23 cellular contexts compared by ENCODE assay signal in genomic region chr1:39292401-39292800, GRCh38.
"Had no signal": no experiment of that assay in that cellular context is flagged by ENCODE, and none has a peak within 500 bp of the region (broad histone marks: within the 10 kb centered on the region; RNA-seq: fewer than 3 reads in every experiment).

No MANE protein-coding gene starts in this region.

- H3K9me3 Mint-ChIP-seq: activated CD4-positive, alpha-beta T cell treated with anti-CD3 and anti-CD28 coated beads, Interleukin-2, amount 10 ng/mL, durations not matched to agents 7 days and 5 days; activated naive CD8-positive, alpha-beta T cell treated with anti-CD3 and anti-CD28 coated beads for 36 hours; T-cell; T-helper 2 cell treated with Interferon-gamma antibody and Interleukin-4, amounts not matched to agents 5 μg/mL and 100 μg/mL, for 36 hours; type B pancreatic cell had no signal

- H3K27ac ChIP-seq: colonic mucosa, foreskin keratinocyte, thoracic aorta, vagina had no signal

- H3K27me3 Mint-ChIP-seq: activated CD4-positive, alpha-beta T cell treated with anti-CD3 and anti-CD28 coated beads, Interleukin-2, amount 10 ng/mL, durations not matched to agents 7 days and 5 days; activated naive CD8-positive, alpha-beta T cell treated with anti-CD3 and anti-CD28 coated beads for 36 hours; T-cell; type B pancreatic cell had no signal

- H3K27ac Mint-ChIP-seq: activated CD4-positive, alpha-beta T cell treated with anti-CD3 and anti-CD28 coated beads, Interleukin-2, amount 10 ng/mL, durations not matched to agents 7 days and 5 days; activated naive CD8-positive, alpha-beta T cell treated with anti-CD3 and anti-CD28 coated beads for 36 hours; T-helper 2 cell treated with Interferon-gamma antibody and Interleukin-4, amounts not matched to agents 5 μg/mL and 100 μg/mL, for 36 hours; type B pancreatic cell had no signal

- H3K4me1 ChIP-seq: colonic mucosa had no signal

- H3K9me3 ChIP-seq: colonic mucosa, left ventricle myocardium inferior, thoracic aorta, vagina had no signal

- H3K4me3 ChIP-seq: colonic mucosa, left ventricle myocardium inferior, thoracic aorta, vagina had no signal

- DNase-seq: activated CD4-positive, alpha-beta T cell treated with anti-CD3 and anti-CD28 coated beads, Interleukin-2, amount 10 ng/mL, durations not matched to agents 7 days and 5 days; activated CD4-positive, CD25-positive, alpha-beta regulatory T cell treated with anti-CD3 and anti-CD28 coated beads, Interleukin-2, amount 50 U/mL, for 72 hours; activated CD8-positive, alpha-beta memory T cell treated with anti-CD3 and anti-CD28 coated beads for 24 hours; activated CD8-positive, alpha-beta memory T cell treated with anti-CD3 and anti-CD28 coated beads, Interleukin-2, amount 50 U/mL, for 4 hours; activated naive CD4-positive, alpha-beta T cell treated with Interleukin-2 at 50 U/mL for 16 hours; activated naive CD8-positive, alpha-beta T cell treated with anti-CD3 and anti-CD28 coated beads for 36 hours; activated T-cell treated with anti-CD3 and anti-CD28 coated beads, Interleukin-2, amount 50 U/mL, for 48 hours; colonic mucosa; erythroblast; foreskin keratinocyte; kidney glomerular epithelial cell; left ventricle myocardium inferior; midbrain; stimulated activated CD4-positive, alpha-beta T cell treated with anti-CD3 and anti-CD28 coated beads, Interleukin-2, amount 100 ng/mL, for 48 hours; stimulated activated CD8-positive, alpha-beta memory T cell treated with anti-CD3 and anti-CD28 coated beads, Interleukin-4, amount 100 ng/mL, for 48 hours; stimulated activated naive CD4-positive, alpha-beta T cell; T-cell; WERI-Rb-1 had no signal

- H3K4me3 Mint-ChIP-seq: activated CD4-positive, alpha-beta T cell treated with anti-CD3 and anti-CD28 coated beads, Interleukin-2, amount 10 ng/mL, durations not matched to agents 7 days and 5 days; activated naive CD8-positive, alpha-beta T cell treated with anti-CD3 and anti-CD28 coated beads for 36 hours; T-cell; T-helper 2 cell treated with Interferon-gamma antibody and Interleukin-4, amounts not matched to agents 5 μg/mL and 100 μg/mL, for 36 hours; type B pancreatic cell had no signal

- H3K27me3 ChIP-seq: colonic mucosa, foreskin keratinocyte, vagina had no signal

- ATAC-seq: foreskin keratinocyte, sciatic nerve, T-cell had no signal

- H3K4me1 Mint-ChIP-seq: T-cell had no signal
